Comparison of ENCODE assay signal across 9 cellular contexts in the genomic region with DNA sequence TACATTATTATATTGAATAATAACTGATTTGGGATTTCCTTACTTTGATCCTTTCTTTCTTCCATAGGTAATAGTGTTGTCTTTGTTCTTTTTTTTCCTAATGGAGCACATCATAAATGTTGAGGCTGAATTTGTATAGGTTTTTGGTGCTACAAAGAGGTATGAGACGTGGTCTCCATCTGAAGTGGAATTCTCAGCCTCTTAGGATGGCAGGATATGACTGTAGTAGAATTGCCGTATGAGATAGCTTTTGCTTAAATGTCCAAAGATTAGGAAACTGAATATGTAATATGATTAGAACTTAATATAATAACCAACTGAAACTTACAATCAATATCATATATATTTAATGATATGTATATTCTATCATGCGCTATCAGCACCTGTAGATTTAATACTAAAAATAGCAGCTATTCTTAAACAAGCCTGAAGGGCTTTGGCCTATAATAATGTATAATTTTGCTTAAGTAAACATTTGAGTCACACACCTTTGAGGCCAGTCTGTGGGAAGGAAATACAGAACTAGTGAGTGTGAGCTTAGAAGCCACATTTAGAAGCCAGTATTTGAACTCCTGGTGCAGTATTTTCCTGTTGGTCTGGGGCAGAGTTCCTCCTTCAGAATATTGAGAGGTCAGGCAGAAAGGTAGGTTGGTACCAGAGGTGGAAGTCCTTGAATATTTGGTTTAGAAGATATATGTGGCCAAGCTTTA.
A peak's percentile ranks its signal among the peaks of the same experiment; 100 is the strongest.
DNase-seq lines count a peak whose midpoint lies in the region; ATAC-seq and TF ChIP-seq lines count a peak whose summit lies in the region.
"Had no signal": no experiment of that assay in that cellular context is flagged by ENCODE, and none has a peak within 500 bp of the region (broad histone marks: within the 10 kb centered on the region; RNA-seq: fewer than 3 reads in every experiment).

No MANE protein-coding gene starts in this region.

- H3K9ac ChIP-seq in IMR-90 (ENCODE audit: low read depth, low read length), result no peak overlapping the region

- in situ Hi-C loops in IMR-90 (cut with MboI; ENCODE audit: low sequenced_read_pairs), result no loop called here

- WGBS in IMR-90 (ENCODE audit: extremely low coverage in 2 of 2, insufficient read length in 1 of 2), 2 experiments, result no CpG with 5 or more reads among the region's 3 CpGs

- no peak overlapping the region for H3K18ac ChIP-seq in IMR-90 (ENCODE audit: low read depth, low read length)

- BruUV-seq in IMR-90 (replicated peaks; lab: Mats Ljungman, UMichigan), result no TSS peak

- H3K4me2 ChIP-seq in IMR-90 (ENCODE audit: low read depth, low read length), result peak overlapping the region; percentile 68; the same call in 1 of the 2 replicates

- no peak overlapping the region for H3K14ac ChIP-seq in IMR-90 (replicated peaks; ENCODE audit: low read depth, low read length)

- H4K91ac ChIP-seq in IMR-90 (ENCODE audit: insufficient read depth, low read depth, low read length), result no peak overlapping the region

- CTCF ChIA-PET in IMR-90 (lab: Yijun Ruan, JAX), result interaction anchor here (0.5 to 1.1 kb wide), 3 partner anchors 27 to 443 kb away, joined by 3 to 4 read pairs (median 3); no protein-coding TSS in a partner anchor

- peaks cover 3% of the 10 kb centered on the region for H3K9me1 ChIP-seq in IMR-90 (ENCODE audit: insufficient read depth, low read length)

- no peak overlapping the region for H3K56ac ChIP-seq in IMR-90 (ENCODE audit: extremely low read depth, insufficient read depth, low read length)

- H4K20me1 ChIP-seq in IMR-90 (ENCODE audit: insufficient read depth, low read length), result no peaks in the 10 kb centered on the region; the same call in 1 of the 2 replicates

- intact Hi-C loops in IMR-90 (cut with micrococcal nuclease), result no loop called here

- no peak overlapping the region for H3K4me3 ChIP-seq in IMR-90 (ENCODE audit: insufficient read depth, low read depth, low read length)
- H3K4me3 ChIP-seq: skin epidermis had no signal

- H3K23ac ChIP-seq in IMR-90 (ENCODE audit: low read depth, low read length), result peak overlapping the region; percentile 51; the same call in 1 of the 2 replicates

- H2BK15ac ChIP-seq in IMR-90 (ENCODE audit: low read depth, low read length), result no peak overlapping the region

- no peak overlapping the region for H2AK9ac ChIP-seq in IMR-90 (replicated peaks; ENCODE audit: low read depth, low read length, poor library complexity)

- TF ChIP-seq POLR2A in GM18505 (IDR thresholded peaks at IDR 0.05; ENCODE audit: borderline replicate concordance, extremely low read depth, insufficient read depth, insufficient read length) (no peak), IMR-90 (IDR thresholded peaks at IDR 0.05; ENCODE audit: low read depth, low read length) (no peak)

- no peak overlapping the region for H2BK120ac ChIP-seq in IMR-90 (ENCODE audit: low read depth, low read length)

- H3K9me3 ChIP-seq in IMR-90 (ENCODE audit: control insufficient read depth, insufficient read depth, low read length), result no peaks in the 10 kb centered on the region

- no peaks in the 10 kb centered on the region for H3K27me3 ChIP-seq in IMR-90 (ENCODE audit: control insufficient read depth, insufficient read depth, low read length)

- H3K36me3 ChIP-seq in IMR-90 (ENCODE audit: control insufficient read depth, insufficient read depth, low read length), result peaks cover 13% of the 10 kb centered on the region; the same call in 1 of the 2 replicates

- H2BK5ac ChIP-seq in IMR-90 (ENCODE audit: low read depth, low read length, poor library complexity, severe bottlenecking), result peak overlapping the region; percentile 41

- no peak overlapping the region for H2AFZ ChIP-seq in IMR-90 (replicated peaks; ENCODE audit: low read length, poor library complexity)

- H3K4me1 ChIP-seq in IMR-90 (ENCODE audit: control insufficient read depth, insufficient read depth, low read length), result peaks cover 4% of the 10 kb centered on the region

- H3K27ac ChIP-seq in IMR-90 (ENCODE audit: insufficient read depth, low read length), result no peak overlapping the region

- peaks cover 15 to 51% of the 10 kb centered on the region in 2 experiments for H3K79me1 ChIP-seq in IMR-90 (ENCODE audit: low read depth in 1 of 2, low read length in 2 of 2)

- no peak overlapping the region for H2BK20ac ChIP-seq in IMR-90 (ENCODE audit: low read depth, low read length)

- dilution Hi-C loops in IMR-90 (cut with HindIII; ENCODE audit: low sequenced_read_pairs, unreplicated experiment), result no loop called here

- TF ChIP-seq RAD21 in IMR-90 (IDR thresholded peaks at IDR 0.05; ENCODE audit: low read length), result no peak

- ATAC-seq in GM18505 (IDR thresholded peaks at IDR 0.05; ENCODE audit: unreplicated experiment), result peak; percentile 55
- peak; percentile 88 for ATAC-seq in IMR-90 (ENCODE audit: low read depth)
- ATAC-seq in GM19397 (IDR thresholded peaks at IDR 0.05; ENCODE audit: unreplicated experiment), result no peak

- no peak overlapping the region for H2AK5ac ChIP-seq in IMR-90 (ENCODE audit: low read depth, low read length)

- TF ChIP-seq CTCF in IMR-90 (conservative IDR thresholded peaks at IDR 0.05; ENCODE audit: low read depth, low read length), result no peak

- no peak overlapping the region for H3K4ac ChIP-seq in IMR-90 (ENCODE audit: low read depth, low read length)

- no peak overlapping the region; a peak in 1 of 4 replicates for H4K8ac ChIP-seq in IMR-90 (ENCODE audit: low read depth in 2 of 2, low read length in 2 of 2)

- POLR2A ChIA-PET in IMR-90 (lab: Charles Lee; ENCODE audit: unreplicated experiment), result interaction anchor here (0.6 kb wide), 1 partner anchor 111 kb away, joined by 9 read pairs; no protein-coding TSS in a partner anchor

- DNase-seq in IMR-90 (peak; percentile 88), astrocyte of the hippocampus (ENCODE audit: low read depth, low spot score) (peak; percentile 69), renal cortical epithelial cell (ENCODE audit: low read depth) (peak; percentile 85), mucosa of gallbladder (ENCODE audit: low spot score) (no peak), pons (ENCODE audit: low spot score) (no peak), foreskin melanocyte (no peak)

- no peak overlapping the region; the same call in 1 of the 2 replicates for H4K5ac ChIP-seq in IMR-90 (ENCODE audit: low read depth, low read length)

TF ChIP-seq in IMR-90, 13 proteins besides CTCF, POLR2A, EP300 and RAD21:
- TF ChIP-seq RCOR1 (IDR thresholded peaks at IDR 0.05; ENCODE audit: insufficient replicate concordance, low read length) (no peak), FOS (IDR thresholded peaks at IDR 0.05; ENCODE audit: low read depth, low read length) (0 out of 2 replicates have a peak, but pooled peaks have one; percentile 9), MAFK (IDR thresholded peaks at IDR 0.05; ENCODE audit: low read depth, low read length) (no peak)
- TF ChIP-seq, protein P1, sequence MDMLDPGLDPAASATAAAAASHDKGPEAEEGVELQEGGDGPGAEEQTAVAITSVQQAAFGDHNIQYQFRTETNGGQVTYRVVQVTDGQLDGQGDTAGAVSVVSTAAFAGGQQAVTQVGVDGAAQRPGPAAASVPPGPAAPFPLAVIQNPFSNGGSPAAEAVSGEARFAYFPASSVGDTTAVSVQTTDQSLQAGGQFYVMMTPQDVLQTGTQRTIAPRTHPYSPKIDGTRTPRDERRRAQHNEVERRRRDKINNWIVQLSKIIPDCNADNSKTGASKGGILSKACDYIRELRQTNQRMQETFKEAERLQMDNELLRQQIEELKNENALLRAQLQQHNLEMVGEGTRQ (IDR thresholded peaks at IDR 0.05; ENCODE audit: low read depth, low read length), result no peak

Comparison
In these comparisons a context has a peak if more than half of its experiments do, and no peak if none do; other contexts are left out.
1. DNase-seq: peak in IMR-90 (single experiment), astrocyte of the hippocampus (single experiment) and renal cortical epithelial cell (single experiment); none in mucosa of gallbladder (single experiment), pons (single experiment) and foreskin melanocyte (single experiment).